Comparison of ENCODE assay signal across 8 cellular contexts in the genomic region with DNA sequence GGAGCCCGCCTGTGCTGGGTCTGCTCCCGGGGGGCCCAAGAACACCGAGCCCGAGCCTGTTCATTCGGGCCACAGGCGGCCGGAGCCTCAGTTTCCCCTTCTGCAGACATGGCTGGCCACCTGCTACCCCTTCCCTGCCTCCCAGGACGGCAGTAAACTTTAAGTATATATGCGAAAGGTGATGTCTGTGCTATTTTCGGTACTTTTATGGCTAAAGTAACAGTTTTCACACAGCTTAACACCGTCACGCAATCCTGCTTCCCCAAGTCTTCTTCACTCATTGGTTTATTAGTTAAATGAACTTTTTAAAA. TPM values are rescaled to one million over a fixed set of nuclear protein-coding genes. Genes with fewer than 3 reads are reported as not detected.
DNase-seq lines count a peak whose midpoint lies in the region; ATAC-seq and TF ChIP-seq lines count a peak whose summit lies in the region.

No MANE protein-coding gene starts in this region.

- CTCF ChIA-PET in activated CD4-positive, alpha-beta T cell treated with anti-CD3 and anti-CD28 coated beads for 36 hours (lab: Charles Lee): interaction anchor here (0.7 to 1.8 kb wide), 8 partner anchors 9 to 726 kb away, joined by 3 to 9 read pairs (median 4); a partner anchor contains a TSS
- CTCF ChIA-PET in MCF 10A (lab: Yijun Ruan, JAX): interaction anchor here (0.6 to 2.2 kb wide), 6 partner anchors 10 to 610 kb away, joined by 3 to 9 read pairs (median 4); no protein-coding TSS in a partner anchor

- no peaks in the 10 kb centered on the region for H3K9me3 Mint-ChIP-seq in activated CD4-positive, alpha-beta T cell treated with anti-CD3 and anti-CD28 coated beads for 36 hours (ENCODE audit: low read depth)
- H3K9me3 Mint-ChIP-seq in MCF 10A (ENCODE audit: unreplicated experiment): no peaks in the 10 kb centered on the region

- peak; percentile 10 for ATAC-seq in activated CD4-positive, alpha-beta T cell treated with anti-CD3 and anti-CD28 coated beads for 36 hours
- ATAC-seq in HG03571 (IDR thresholded peaks at IDR 0.05; ENCODE audit: unreplicated experiment) (peak; percentile 4), mucosa of descending colon (peak; percentile 5)

- H3K36me3 Mint-ChIP-seq in activated CD4-positive, alpha-beta T cell treated with anti-CD3 and anti-CD28 coated beads for 36 hours (ENCODE audit: low read depth): peaks cover 14% of the 10 kb centered on the region
- peaks cover 19% of the 10 kb centered on the region for H3K36me3 Mint-ChIP-seq in MCF 10A (ENCODE audit: insufficient read depth, unreplicated experiment)

- H3K4me3 Mint-ChIP-seq in activated CD4-positive, alpha-beta T cell treated with anti-CD3 and anti-CD28 coated beads for 36 hours: no peak overlapping the region
- no peak overlapping the region for H3K4me3 Mint-ChIP-seq in MCF 10A (ENCODE audit: unreplicated experiment)

- no peaks in the 10 kb centered on the region for H3K4me1 ChIP-seq in mucosa of descending colon (ENCODE audit: low read depth)

- BruUV-seq in MCF 10A (replicated peaks; lab: Mats Ljungman, UMichigan): TSS peak; percentile 53

- intact Hi-C loops in activated CD4-positive, alpha-beta T cell treated with anti-CD3 and anti-CD28 coated beads for 36 hours (cut with DNase I, micrococcal nuclease): loop anchor here (1.0 to 5.0 kb wide), 9 partner anchors 57 to 940 kb away; a partner anchor contains a TSS
- intact Hi-C loops in MCF 10A (cut with micrococcal nuclease): no loop called here
- intact Hi-C loops in mucosa of descending colon (cut with DNase I, micrococcal nuclease): no loop called here

- POLR2A ChIA-PET in activated CD4-positive, alpha-beta T cell treated with anti-CD3 and anti-CD28 coated beads for 36 hours (lab: Charles Lee): interaction anchor here (0.7 to 2.0 kb wide), 2 partner anchors 144 to 418 kb away, joined by 3 to 6 read pairs; a partner anchor contains a TSS
- POLR2A ChIA-PET in MCF 10A (lab: Yijun Ruan, JAX): interaction anchor here (0.5 to 2.1 kb wide), 10 partner anchors 9 to 330 kb away, joined by 3 to 8 read pairs (median 4); a partner anchor contains a TSS

- H3K4me1 Mint-ChIP-seq in activated CD4-positive, alpha-beta T cell treated with anti-CD3 and anti-CD28 coated beads for 36 hours: peaks cover 8% of the 10 kb centered on the region
- no peaks in the 10 kb centered on the region for H3K4me1 Mint-ChIP-seq in MCF 10A (ENCODE audit: insufficient read depth, unreplicated experiment)

- no peaks in the 10 kb centered on the region for H3K9me3 ChIP-seq in mucosa of descending colon

- H3K36me3 ChIP-seq in mucosa of descending colon (ENCODE audit: low read depth): no peaks in the 10 kb centered on the region

- H3K27ac Mint-ChIP-seq in activated CD4-positive, alpha-beta T cell treated with anti-CD3 and anti-CD28 coated beads for 36 hours: no peak overlapping the region
- H3K27ac Mint-ChIP-seq in MCF 10A (ENCODE audit: low read depth, unreplicated experiment): peak overlapping the region; percentile 79

- no peak for TF ChIP-seq CTCF in MCF 10A (IDR thresholded peaks at IDR 0.05; ENCODE audit: unreplicated experiment)
- TF ChIP-seq CTCF in mucosa of descending colon (IDR thresholded peaks at IDR 0.05): no peak

- no peak for DNase-seq in activated CD4-positive, alpha-beta T cell treated with anti-CD3 and anti-CD28 coated beads for 36 hours
- DNase-seq in activated CD4-positive, alpha-beta T cell treated with anti-CD3 and anti-CD28 coated beads for 4 hours: no peak
- DNase-seq in MCF 10A (ENCODE audit: unreplicated experiment): no peak
- no peak for DNase-seq in mucosa of descending colon
- DNase-seq in SHP77 treated with DMSO at 0.1 percent for 48 hours (lab: John Stamatoyannopoulos, UW): no peak
- DNase-seq in NCI-H2081 treated with DMSO at 0.1 percent for 48 hours (lab: John Stamatoyannopoulos, UW): no peak
- no peak for DNase-seq in AG08396 (ENCODE audit: low spot score)

- no peaks in the 10 kb centered on the region for H3K27me3 Mint-ChIP-seq in activated CD4-positive, alpha-beta T cell treated with anti-CD3 and anti-CD28 coated beads for 36 hours
- H3K27me3 Mint-ChIP-seq in MCF 10A (ENCODE audit: insufficient read depth, unreplicated experiment): no peaks in the 10 kb centered on the region

- H3K4me3 ChIP-seq in mucosa of descending colon: peak overlapping the region; percentile 81

RNA-seq across cellular contexts. Expression of a gene that starts 0.5 kb away (rescaled TPM):
- total RNA-seq in activated CD4-positive, alpha-beta T cell treated with anti-CD3 and anti-CD28 coated beads for 36 hours: 10 to 100 TPM; 19.2 to 31.2 TPM
- total RNA-seq in MCF 10A (2022) (20.8 and 22.7 TPM in 2 replicates), mucosa of descending colon (10 to 100 TPM; 29.6 to 32.9 (median 32.4) TPM)

Comparison
In these comparisons a context has a peak if more than half of its experiments do, and no peak if none do; other contexts are left out.
1. intact Hi-C loops: an anchor here in activated CD4-positive, alpha-beta T cell treated with anti-CD3 and anti-CD28 coated beads for 36 hours (1.0 to 5.0 kb wide); none called in MCF 10A and mucosa of descending colon.